Comparison of ENCODE assay signal across 6 cellular contexts in the genomic region with DNA sequence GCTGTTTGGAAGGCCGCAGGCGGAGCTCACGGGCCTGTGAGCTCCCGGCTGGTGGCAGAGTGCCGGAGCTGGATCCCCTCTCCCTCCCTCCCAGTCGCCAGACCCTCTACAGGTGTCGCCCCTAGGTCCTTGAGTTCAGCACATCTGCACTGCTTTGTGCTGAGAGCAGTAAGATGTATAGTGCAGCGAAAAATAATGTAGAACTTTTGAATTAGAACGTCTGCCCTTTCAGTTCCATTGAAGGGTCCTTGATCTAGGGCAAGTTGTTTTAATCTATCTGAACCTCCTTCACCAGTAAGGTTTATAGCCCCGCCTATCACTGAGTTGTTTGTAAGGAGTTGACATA. TPM values are rescaled to one million over a fixed set of nuclear protein-coding genes. Genes with fewer than 3 reads are reported as not detected.
DNase-seq lines count a peak whose midpoint lies in the region; ATAC-seq and TF ChIP-seq lines count a peak whose summit lies in the region.

No MANE protein-coding gene starts in this region.

- peak overlapping the region; percentile 88 for H3K4me3 ChIP-seq in astrocyte of the cerebellum (ENCODE audit: low read depth, low read length)

- in situ Hi-C loops in astrocyte of the cerebellum (cut with HindIII; ENCODE audit: low sequenced_read_pairs), result no loop called here

- H3K4me1 Mint-ChIP-seq in natural killer cell, result peaks cover 33 to 34% of the 10 kb centered on the region in 2 donors

- H3K36me3 Mint-ChIP-seq in natural killer cell, result peaks cover 8% of the 10 kb centered on the region

- intact Hi-C loops in natural killer cell (cut with micrococcal nuclease), result loop anchor here (5.0 to 10.0 kb wide), 3 partner anchors 738 to 1301 kb away; a partner anchor contains a TSS

- ATAC-seq in GM18861 (IDR thresholded peaks at IDR 0.05; ENCODE audit: unreplicated experiment) (peak; percentile 35), HG03064 (IDR thresholded peaks at IDR 0.05; ENCODE audit: low read depth, unreplicated experiment) (peak; percentile 57), natural killer cell (peak; percentile 56 to 72 (median 58))

- H3K27ac Mint-ChIP-seq in natural killer cell, result peak overlapping the region; percentile 93 to 94

- no peaks in the 10 kb centered on the region for H3K27me3 Mint-ChIP-seq in natural killer cell (ENCODE audit: low read depth in 2 of 2)

- H3K9me3 Mint-ChIP-seq in natural killer cell, result no peaks in the 10 kb centered on the region

- DNase-seq in astrocyte of the cerebellum (ENCODE audit: low read depth) (no peak), natural killer cell (no peak), HK-2 (ENCODE audit: unreplicated experiment) (no peak), NCI-H345 (lab: John Stamatoyannopoulos, UW) (no peak)

- TF ChIP-seq CTCF in astrocyte of the cerebellum (IDR thresholded peaks at IDR 0.05; ENCODE audit: low read depth, low read length, missing control alignments) (no peak), natural killer cell (IDR thresholded peaks at IDR 0.05) (no peak)

- peak overlapping the region; percentile 95 for H3K4me3 Mint-ChIP-seq in natural killer cell

RNA-seq across cellular contexts. Expression of a gene that starts 0.4 kb away (rescaled TPM):
- 10 to 100 TPM; 47.7 to 55.6 (median 52.6) TPM for total RNA-seq in natural killer cell

RNA-seq across cellular contexts. Expression of a gene that starts 0.5 kb away (rescaled TPM):
- 10 to 100 TPM; 42.1 to 45.2 (median 43.8) TPM for total RNA-seq in natural killer cell

RNA-seq across cellular contexts. Expression of a gene that starts 18.1 kb away (rescaled TPM):
- total RNA-seq in natural killer cell, result not detected

RNA-seq across cellular contexts. Expression of a gene that starts 49.5 kb away (rescaled TPM):
- 1 to 10 TPM; 4.4 to 7.5 (median 5.6) TPM for total RNA-seq in natural killer cell
